In the genomic region with DNA sequence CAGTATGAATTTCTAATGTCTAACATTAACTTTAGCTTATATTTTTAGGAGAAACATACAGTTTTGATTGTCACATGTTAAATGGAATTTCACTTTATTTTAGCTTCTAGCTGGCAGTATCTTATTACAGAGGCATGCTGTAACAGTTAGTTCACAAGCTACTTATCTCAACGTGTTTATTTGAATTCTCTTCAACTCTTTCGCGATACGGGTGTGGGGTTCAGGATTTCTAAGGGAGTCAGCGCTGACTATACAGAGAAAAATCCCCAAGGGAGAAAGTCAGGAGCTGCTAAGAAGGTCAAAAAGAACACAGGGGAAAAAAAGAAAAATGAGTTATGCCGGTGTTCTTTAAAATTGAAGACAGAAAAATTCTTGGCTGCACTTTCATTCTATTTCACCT, we compare ENCODE assay signal across 20 cellular contexts.
DNase-seq lines count a peak whose midpoint lies in the region; ATAC-seq and TF ChIP-seq lines count a peak whose summit lies in the region.
"Had no signal": no experiment of that assay in that cellular context is flagged by ENCODE, and none has a peak within 500 bp of the region (broad histone marks: within the 10 kb centered on the region; RNA-seq: fewer than 3 reads in every experiment).

No MANE protein-coding gene starts in this region.

- no peak overlapping the region for H2BK120ac ChIP-seq in IMR-90 (ENCODE audit: low read depth, low read length)

- no peak overlapping the region for H3K9ac ChIP-seq in IMR-90 (ENCODE audit: low read depth, low read length)

- TF ChIP-seq RAD21 in IMR-90 (IDR thresholded peaks at IDR 0.05; ENCODE audit: low read length), result no peak

- no peak for TF ChIP-seq CTCF in IMR-90 (conservative IDR thresholded peaks at IDR 0.05; ENCODE audit: low read depth, low read length)
- TF ChIP-seq CTCF in body of pancreas (IDR thresholded peaks at IDR 0.05), result no peak
- no peak for TF ChIP-seq CTCF in hepatocyte (IDR thresholded peaks at IDR 0.05; ENCODE audit: poor library complexity)
- no peak for TF ChIP-seq CTCF in sigmoid colon (IDR thresholded peaks at IDR 0.05)
- TF ChIP-seq CTCF in OCI-LY7 (conservative IDR thresholded peaks at IDR 0.05; ENCODE audit: low read length), result no peak

- H3K4me3 ChIP-seq in IMR-90 (ENCODE audit: insufficient read depth, low read depth, low read length) (no peak overlapping the region), body of pancreas (no peak overlapping the region), hepatocyte (peak overlapping the region; percentile 7), sigmoid colon (no peak overlapping the region), OCI-LY7 (ENCODE audit: low read depth, low read length, poor library complexity, severe bottlenecking) (no peak overlapping the region)
- H3K4me3 ChIP-seq: left lung had no signal

- H3K4me2 ChIP-seq in IMR-90 (ENCODE audit: low read depth, low read length) (no peak overlapping the region), hepatocyte (peak overlapping the region; percentile 66), OCI-LY7 (ENCODE audit: low read length) (no peak overlapping the region)

- dilution Hi-C loops in IMR-90 (cut with HindIII; ENCODE audit: low sequenced_read_pairs, unreplicated experiment), result no loop called here

- no peaks in the 10 kb centered on the region for H3K27me3 ChIP-seq in IMR-90 (ENCODE audit: control insufficient read depth, insufficient read depth, low read length)
- H3K27me3 ChIP-seq in body of pancreas, result no peaks in the 10 kb centered on the region
- H3K27me3 ChIP-seq in hepatocyte, result no peaks in the 10 kb centered on the region
- H3K27me3 ChIP-seq in sigmoid colon, result no peaks in the 10 kb centered on the region
- H3K27me3 ChIP-seq: left lung had no signal

- H3K4me1 ChIP-seq in IMR-90 (ENCODE audit: control insufficient read depth, insufficient read depth, low read length) (no peaks in the 10 kb centered on the region), body of pancreas (peaks cover 19% of the 10 kb centered on the region), hepatocyte (ENCODE audit: insufficient read depth) (peaks cover 26% of the 10 kb centered on the region), sigmoid colon (peaks cover 0 to 41% (median 22%) of the 10 kb centered on the region in 4 donors), OCI-LY7 (ENCODE audit: insufficient read depth, low read length, poor library complexity, severe bottlenecking) (no peaks in the 10 kb centered on the region)

- no peaks in the 10 kb centered on the region for H3K79me1 ChIP-seq in IMR-90 (ENCODE audit: low read depth in 1 of 2, low read length in 2 of 2)

- ATAC-seq in IMR-90 (ENCODE audit: low read depth) (peak; percentile 32; the same call in 1 of the 2 replicates), body of pancreas (no peak)
- ATAC-seq: left lung; stimulated activated effector memory CD8-positive, alpha-beta T cell treated with anti-CD3 and anti-CD28 coated beads, Interleukin-12 subunit alpha, Interleukin-12 subunit beta, amount 100 ng/mL, for 72 hours had no signal

- WGBS in IMR-90 (ENCODE audit: extremely low coverage in 2 of 2, insufficient read length in 1 of 2), 2 experiments, result no CpG with 5 or more reads among the region's 6 CpGs
- 30 to 39% methylated on average over 6 of the region's 6 CpGs for WGBS in body of pancreas, 2 donors
- 27% methylated on average over 6 of the region's 6 CpGs for WGBS in hepatocyte (ENCODE audit: low lambda C conversion rate, missing lambda C conversion rate)
- 17 to 63% methylated on average over 6 of the region's 6 CpGs for whole genome bisulfite sequencing in sigmoid colon, 2 donors

- H4K8ac ChIP-seq in IMR-90 (ENCODE audit: low read depth in 2 of 2, low read length in 2 of 2), result no peak overlapping the region

- peak; percentile 32 for DNase-seq in IMR-90
- DNase-seq in body of pancreas, result no peak
- no peak for DNase-seq in hepatocyte (ENCODE audit: low spot score)
- no peak for DNase-seq in sigmoid colon
- no peak for DNase-seq in OCI-LY7 (ENCODE audit: low spot score)
- no peak for DNase-seq in cardiac septum (ENCODE audit: low spot score)
- DNase-seq in SKM-1 (lab: John Stamatoyannopoulos, UW; ENCODE audit: unreplicated experiment), result no peak
- DNase-seq: activated CD4-positive, alpha-beta T cell treated with anti-CD3 and anti-CD28 coated beads for 48 hours; aorta; CD4-positive, CD25-positive, alpha-beta regulatory T cell; cerebellar nuclear complex; GDM1; H9; left lung; midbrain; NCI-H1105 treated with DMSO at 0.1 percent for 48 hours; NCI-H2081; SHP77; stimulated activated CD4-positive, alpha-beta T cell treated with anti-CD3 and anti-CD28 coated beads, Interleukin-2, amount 100 ng/mL, for 24 hours had no signal

- H3K9me2 ChIP-seq in hepatocyte (replicated peaks; ENCODE audit: insufficient read depth) (no peaks in the 10 kb centered on the region), OCI-LY7 (ENCODE audit: insufficient read depth, low read length) (no peaks in the 10 kb centered on the region)

- no peaks in the 10 kb centered on the region for H3K36me3 ChIP-seq in IMR-90 (ENCODE audit: control insufficient read depth, insufficient read depth, low read length)
- H3K36me3 ChIP-seq in body of pancreas (replicated peaks in 1 of 2; ENCODE audit: insufficient read depth in 1 of 2, low read depth in 2 of 2), result no peaks in the 10 kb centered on the region
- no peaks in the 10 kb centered on the region for H3K36me3 ChIP-seq in hepatocyte (replicated peaks; ENCODE audit: insufficient read depth, low read depth)
- H3K36me3 ChIP-seq in sigmoid colon, result no peaks in the 10 kb centered on the region
- no peaks in the 10 kb centered on the region for H3K36me3 ChIP-seq in OCI-LY7 (ENCODE audit: insufficient read depth, low read length)
- H3K36me3 ChIP-seq: left lung had no signal

- no peak overlapping the region for H2AK9ac ChIP-seq in IMR-90 (replicated peaks; ENCODE audit: low read depth, low read length, poor library complexity)

- no peak overlapping the region for H4K5ac ChIP-seq in IMR-90 (ENCODE audit: low read depth, low read length)

- H3K23ac ChIP-seq in IMR-90 (ENCODE audit: low read depth, low read length), result no peak overlapping the region

- H2AFZ ChIP-seq in IMR-90 (replicated peaks; ENCODE audit: low read length, poor library complexity) (no peak overlapping the region), hepatocyte (peak overlapping the region; percentile 32), OCI-LY7 (ENCODE audit: low read length) (no peak overlapping the region)

- no peak overlapping the region for H2BK5ac ChIP-seq in IMR-90 (ENCODE audit: low read depth, low read length, poor library complexity, severe bottlenecking)

- in situ Hi-C loops in IMR-90 (cut with MboI; ENCODE audit: low sequenced_read_pairs), result no loop called here

- H3K79me2 ChIP-seq in hepatocyte (peaks cover 18% of the 10 kb centered on the region), OCI-LY7 (ENCODE audit: insufficient read depth, low read depth, low read length) (no peaks in the 10 kb centered on the region)

- H4K20me1 ChIP-seq in IMR-90 (ENCODE audit: insufficient read depth, low read length), result no peaks in the 10 kb centered on the region
- H4K20me1 ChIP-seq in hepatocyte (ENCODE audit: insufficient read depth, poor library complexity, severe bottlenecking), result no peaks in the 10 kb centered on the region
- H4K20me1 ChIP-seq in OCI-LY7 (ENCODE audit: insufficient read depth, low read length), result no peaks in the 10 kb centered on the region

- no peak overlapping the region for H2BK20ac ChIP-seq in IMR-90 (ENCODE audit: low read depth, low read length)

- POLR2A ChIA-PET in IMR-90 (lab: Charles Lee; ENCODE audit: unreplicated experiment), result no interaction called here
- POLR2A ChIA-PET in OCI-LY7 (lab: Charles Lee), result interaction anchor here (0.6 to 1.6 kb wide), 4 partner anchors 9 to 92 kb away, joined by 3 to 5 read pairs (median 4); no protein-coding TSS in a partner anchor

- no peak overlapping the region for H2BK15ac ChIP-seq in IMR-90 (ENCODE audit: low read depth, low read length)

- H3K14ac ChIP-seq in IMR-90 (replicated peaks; ENCODE audit: low read depth, low read length), result no peak overlapping the region

- no peak overlapping the region for H3K56ac ChIP-seq in IMR-90 (ENCODE audit: extremely low read depth, insufficient read depth, low read length)

- no peak overlapping the region for H3K27ac ChIP-seq in IMR-90 (ENCODE audit: insufficient read depth, low read length)
- peak overlapping the region in 3 of 4 donors; percentile 11 to 39 (median 24) for H3K27ac ChIP-seq in body of pancreas
- peak overlapping the region; percentile 50 for H3K27ac ChIP-seq in hepatocyte
- H3K27ac ChIP-seq in sigmoid colon, result peak overlapping the region; percentile 53 to 70 (median 66)
- no peak overlapping the region for H3K27ac ChIP-seq in OCI-LY7 (ENCODE audit: low read depth, low read length, poor library complexity, severe bottlenecking)
- H3K27ac ChIP-seq: left lung had no signal

- H3K9me3 ChIP-seq in IMR-90 (ENCODE audit: control insufficient read depth, insufficient read depth, low read length) (no peaks in the 10 kb centered on the region), body of pancreas (no peaks in the 10 kb centered on the region), hepatocyte (ENCODE audit: low read depth) (no peaks in the 10 kb centered on the region), sigmoid colon (no peaks in the 10 kb centered on the region), OCI-LY7 (ENCODE audit: low read length) (no peaks in the 10 kb centered on the region)
- H3K9me3 ChIP-seq: left lung had no signal

- no peaks in the 10 kb centered on the region for H3K9me1 ChIP-seq in IMR-90 (ENCODE audit: insufficient read depth, low read length)

- H2AK5ac ChIP-seq in IMR-90 (ENCODE audit: low read depth, low read length), result no peak overlapping the region

- no peak overlapping the region for H4K91ac ChIP-seq in IMR-90 (ENCODE audit: insufficient read depth, low read depth, low read length)

- H3K4ac ChIP-seq in IMR-90 (ENCODE audit: low read depth, low read length), result no peak overlapping the region

- H3K18ac ChIP-seq in IMR-90 (ENCODE audit: low read depth, low read length), result no peak overlapping the region

- BruUV-seq in IMR-90 (replicated peaks; lab: Mats Ljungman, UMichigan) (no TSS peak), OCI-LY7 (replicated peaks; lab: Mats Ljungman, UMichigan) (no TSS peak)

- TF ChIP-seq POLR2A in IMR-90 (IDR thresholded peaks at IDR 0.05; ENCODE audit: low read depth, low read length) (no peak), body of pancreas (IDR thresholded peaks at IDR 0.05) (no peak), sigmoid colon (IDR thresholded peaks at IDR 0.05) (no peak)

- TF ChIP-seq EP300 in sigmoid colon (IDR thresholded peaks at IDR 0.05), result no peak

- intact Hi-C loops in IMR-90 (cut with micrococcal nuclease) (no loop called here), body of pancreas (cut with DNase I) (no loop called here), sigmoid colon (cut with DNase I) (loop anchor here (5.0 kb wide), 2 partner anchors 74 to 96 kb away; no protein-coding TSS in a partner anchor), OCI-LY7 (cut with micrococcal nuclease; ENCODE audit: unreplicated experiment) (no loop called here), cardiac septum (cut with DNase I) (no loop called here)

- CTCF ChIA-PET in IMR-90 (lab: Yijun Ruan, JAX), result no interaction called here
- CTCF ChIA-PET in OCI-LY7 (lab: Charles Lee; ENCODE audit: unreplicated experiment), result no interaction called here

TF ChIP-seq in IMR-90, 13 proteins besides CTCF, POLR2A, EP300 and RAD21 (continues in another document):
- TF ChIP-seq RFX5 (IDR thresholded peaks at IDR 0.05; ENCODE audit: low read depth, low read length) (no peak), MXI1 (IDR thresholded peaks at IDR 0.05; ENCODE audit: borderline replicate concordance, low read depth, low read length) (no peak), SMC3 (IDR thresholded peaks at IDR 0.05; ENCODE audit: low read depth, low read length) (no peak)

Comparison
In these comparisons a context has a peak if more than half of its experiments do, and no peak if none do; other contexts are left out.
1. H3K27ac ChIP-seq: peak in body of pancreas (3 of 4), hepatocyte (single experiment) and sigmoid colon (4 of 4); none in IMR-90 (single experiment) and OCI-LY7 (single experiment).